17 cellular contexts compared by ENCODE assay signal in genomic region chr7:156074982-156075615, GRCh38.
"Had no signal": no experiment of that assay in that cellular context is flagged by ENCODE, and none has a peak within 500 bp of the region (broad histone marks: within the 10 kb centered on the region; RNA-seq: fewer than 3 reads in every experiment).

No MANE protein-coding gene starts in this region.

- DNase-seq: activated B cell treated with CpG ODN at 0.5 μM for 24 hours; activated CD4-positive, alpha-beta T cell treated with anti-CD3 and anti-CD28 coated beads, Interleukin-2, amount 10 ng/mL, durations not matched to agents 7 days and 5 days; activated gamma-delta T cell treated with Interleukin-2 at 50 U/mL for 16 hours; amniotic stem cell; body of pancreas; caudate nucleus; esophagus squamous epithelium; hippocampal formation; left ventricle myocardium superior; mesenchymal stem cell; occipital lobe; stimulated activated naive CD8-positive, alpha-beta T cell treated with anti-CD3 and anti-CD28 coated beads, Interleukin-15, amount 100 ng/mL, for 72 hours; upper lobe of left lung had no signal

- H3K36me3 Mint-ChIP-seq: activated naive CD8-positive, alpha-beta T cell; natural killer cell treated with Interleukin-12 subunit alpha and Interleukin-12 subunit beta and Interleukin-15 and Interleukin-18, amount 100 ng/mL, for 72 hours had no signal

- H3K4me3 ChIP-seq: body of pancreas, coronary artery, esophagus squamous epithelium, right lobe of liver, upper lobe of left lung had no signal

- ATAC-seq: body of pancreas; left ventricle myocardium superior; natural killer cell treated with Interleukin-12 subunit alpha and Interleukin-12 subunit beta and Interleukin-15 and Interleukin-18, amount 100 ng/mL, for 72 hours; right lobe of liver; stimulated activated naive CD8-positive, alpha-beta T cell treated with anti-CD3 and anti-CD28 coated beads, Interleukin-15, amount 100 ng/mL, for 72 hours had no signal

- H3K36me3 ChIP-seq: esophagus squamous epithelium, right lobe of liver, upper lobe of left lung had no signal

- H3K27ac Mint-ChIP-seq: activated B cell treated with CpG ODN at 0.5 μM for 24 hours; activated CD4-positive, alpha-beta T cell treated with anti-CD3 and anti-CD28 coated beads, Interleukin-2, amount 10 ng/mL, durations not matched to agents 7 days and 5 days; activated naive CD8-positive, alpha-beta T cell; natural killer cell treated with Interleukin-12 subunit alpha and Interleukin-12 subunit beta and Interleukin-15 and Interleukin-18, amount 100 ng/mL, for 72 hours had no signal

- H3K4me1 Mint-ChIP-seq: activated B cell treated with CpG ODN at 0.5 μM for 24 hours; activated CD4-positive, alpha-beta T cell treated with anti-CD3 and anti-CD28 coated beads, Interleukin-2, amount 10 ng/mL, durations not matched to agents 7 days and 5 days had no signal

- H3K27me3 ChIP-seq: body of pancreas, right lobe of liver, upper lobe of left lung had no signal

- H3K9me3 ChIP-seq: body of pancreas, esophagus squamous epithelium, right lobe of liver, upper lobe of left lung had no signal

- H3K9me3 Mint-ChIP-seq: activated B cell treated with CpG ODN at 0.5 μM for 24 hours; activated CD4-positive, alpha-beta T cell treated with anti-CD3 and anti-CD28 coated beads, Interleukin-2, amount 10 ng/mL, durations not matched to agents 7 days and 5 days; natural killer cell treated with Interleukin-12 subunit alpha and Interleukin-12 subunit beta and Interleukin-15 and Interleukin-18, amount 100 ng/mL, for 72 hours; stimulated activated naive CD8-positive, alpha-beta T cell treated with anti-CD3 and anti-CD28 coated beads, Interleukin-15, amount 100 ng/mL, for 72 hours had no signal

- H3K4me1 ChIP-seq: body of pancreas, esophagus squamous epithelium, right lobe of liver had no signal

- H3K27ac ChIP-seq: body of pancreas, coronary artery, esophagus squamous epithelium, right lobe of liver, upper lobe of left lung had no signal

- H3K27me3 Mint-ChIP-seq: activated CD4-positive, alpha-beta T cell treated with anti-CD3 and anti-CD28 coated beads, Interleukin-2, amount 10 ng/mL, durations not matched to agents 7 days and 5 days; activated naive CD8-positive, alpha-beta T cell; stimulated activated naive CD8-positive, alpha-beta T cell treated with anti-CD3 and anti-CD28 coated beads, Interleukin-15, amount 100 ng/mL, for 72 hours had no signal

- H3K4me3 Mint-ChIP-seq: activated B cell treated with CpG ODN at 0.5 μM for 24 hours; activated CD4-positive, alpha-beta T cell treated with anti-CD3 and anti-CD28 coated beads, Interleukin-2, amount 10 ng/mL, durations not matched to agents 7 days and 5 days; activated naive CD8-positive, alpha-beta T cell; natural killer cell treated with Interleukin-12 subunit alpha and Interleukin-12 subunit beta and Interleukin-15 and Interleukin-18, amount 100 ng/mL, for 72 hours; stimulated activated naive CD8-positive, alpha-beta T cell treated with anti-CD3 and anti-CD28 coated beads, Interleukin-15, amount 100 ng/mL, for 72 hours had no signal
